Comparison of ENCODE assay signal across 8 cellular contexts in the genomic region with DNA sequence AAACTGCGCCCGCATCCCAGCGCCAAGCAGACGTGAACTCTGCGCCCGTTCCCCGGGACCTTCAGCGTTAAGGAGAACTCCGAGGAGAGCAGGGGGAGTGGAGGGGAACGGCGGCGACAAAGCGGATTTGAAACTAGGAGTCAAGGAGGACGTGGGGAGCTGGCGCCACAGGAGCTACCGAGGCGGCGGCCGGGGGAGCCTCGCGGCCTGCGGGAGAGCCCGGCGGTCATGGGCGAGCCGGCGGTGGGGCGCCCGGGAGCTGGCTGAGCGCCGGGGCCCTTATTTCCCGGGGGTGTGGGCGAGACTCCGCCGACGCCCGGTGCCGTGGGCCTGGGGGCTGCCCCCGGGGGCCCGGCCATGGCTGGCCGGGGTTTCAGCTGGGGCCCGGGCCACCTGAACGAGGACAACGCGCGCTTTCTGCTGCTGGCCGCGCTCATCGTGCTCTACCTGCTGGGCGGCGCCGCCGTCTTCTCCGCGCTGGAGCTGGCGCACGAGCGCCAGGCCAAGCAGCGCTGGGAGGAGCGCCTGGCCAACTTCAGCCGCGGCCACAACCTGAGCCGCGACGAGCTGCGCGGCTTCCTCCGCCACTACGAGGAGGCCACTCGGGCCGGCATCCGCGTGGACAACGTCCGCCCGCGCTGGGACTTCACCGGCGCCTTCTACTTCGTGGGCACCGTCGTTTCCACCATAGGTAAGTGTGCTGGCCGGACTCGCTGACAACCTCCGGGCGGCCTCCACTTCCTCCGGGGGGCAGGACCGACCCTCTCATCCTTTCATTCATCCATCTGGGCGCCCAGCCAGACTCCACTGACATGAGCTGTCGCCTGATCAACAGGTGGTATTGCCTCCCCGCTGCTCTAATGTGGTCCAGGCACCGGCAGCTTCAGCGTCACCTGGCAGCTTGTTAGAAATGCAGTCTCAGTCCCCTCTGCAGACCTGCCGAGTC. TPM values are rescaled to one million over a fixed set of nuclear protein-coding genes. Genes with fewer than 3 reads are reported as not detected.
DNase-seq lines count a peak whose midpoint lies in the region; ATAC-seq and TF ChIP-seq lines count a peak whose summit lies in the region.

Gene KCNK13, plus strand, starts transcription at position 146 of the 946 bp plus-strand sequence. Its CDS starts 212 bp downstream, at position 358.

- peak within 1 kb of the TSS; percentile 83 for H2AFZ ChIP-seq in hepatocyte

- no peak for TF ChIP-seq EP300 in sigmoid colon (IDR thresholded peaks at IDR 0.05)

- H3K9me3 ChIP-seq in hepatocyte (ENCODE audit: low read depth): no peaks in the 10 kb centered on the region
- H3K9me3 ChIP-seq in sigmoid colon: no peaks in the 10 kb centered on the region

- no peak for ATAC-seq in HG02610 (IDR thresholded peaks at IDR 0.05; ENCODE audit: unreplicated experiment)
- no peak for ATAC-seq in HG02763 (IDR thresholded peaks at IDR 0.05; ENCODE audit: unreplicated experiment)

- peaks cover 60% of the 10 kb centered on the region for H3K27me3 Mint-ChIP-seq in activated T-helper 2 cell treated with anti-CD3 and anti-CD28 coated beads, Interferon-gamma antibody, Interleukin-2, Interleukin-4, amounts not matched to agents 10 μg/mL and 5 μg/mL and 100 μg/mL, durations not matched to agents 14 hours and 24 hours and 36 hours (ENCODE audit: low read depth)

- no peaks in the 10 kb centered on the region for H3K9me2 ChIP-seq in hepatocyte (replicated peaks; ENCODE audit: insufficient read depth)

- no peaks in the 10 kb centered on the region for H4K20me1 ChIP-seq in hepatocyte (ENCODE audit: insufficient read depth, poor library complexity, severe bottlenecking)

- no peaks in the 10 kb centered on the region for H3K36me3 ChIP-seq in hepatocyte (replicated peaks; ENCODE audit: insufficient read depth, low read depth)
- H3K36me3 ChIP-seq in sigmoid colon: no peaks in the 10 kb centered on the region

- peak within 1 kb of the TSS; percentile 75 for H3K4me3 Mint-ChIP-seq in activated T-helper 2 cell treated with anti-CD3 and anti-CD28 coated beads, Interferon-gamma antibody, Interleukin-2, Interleukin-4, amounts not matched to agents 10 μg/mL and 5 μg/mL and 100 μg/mL, durations not matched to agents 14 hours and 24 hours and 36 hours (ENCODE audit: low read depth)

- under 1% methylated on average over 80 of the region's 94 CpGs for WGBS in hepatocyte (ENCODE audit: low lambda C conversion rate, missing lambda C conversion rate)
- 1% methylated on average over 94 of the region's 94 CpGs for WGBS in sigmoid colon, 2 donors

- peaks cover 19% of the 10 kb centered on the region for H3K4me1 Mint-ChIP-seq in activated T-helper 2 cell treated with anti-CD3 and anti-CD28 coated beads, Interferon-gamma antibody, Interleukin-2, Interleukin-4, amounts not matched to agents 10 μg/mL and 5 μg/mL and 100 μg/mL, durations not matched to agents 14 hours and 24 hours and 36 hours (ENCODE audit: low read depth)

- H3K4me1 ChIP-seq in hepatocyte (ENCODE audit: insufficient read depth) (peaks cover 22% of the 10 kb centered on the region), sigmoid colon (peaks cover 0 to 30% (median 28%) of the 10 kb centered on the region in 4 donors)

- peak within 1 kb of the TSS; percentile 98 for H3K4me2 ChIP-seq in hepatocyte

- no peaks in the 10 kb centered on the region for H3K79me2 ChIP-seq in hepatocyte

- H3K9me3 Mint-ChIP-seq in activated T-helper 2 cell treated with anti-CD3 and anti-CD28 coated beads, Interferon-gamma antibody, Interleukin-2, Interleukin-4, amounts not matched to agents 10 μg/mL and 5 μg/mL and 100 μg/mL, durations not matched to agents 14 hours and 24 hours and 36 hours: no peaks in the 10 kb centered on the region

- DNase-seq in GM03348 (ENCODE audit: low spot score): peak; percentile 21
- DNase-seq in NCI-H1694 (lab: John Stamatoyannopoulos, UW): peak; percentile 31
- DNase-seq in activated T-helper 2 cell treated with anti-CD3 and anti-CD28 coated beads, Interferon-gamma antibody, Interleukin-2, Interleukin-4, amounts not matched to agents 10 μg/mL and 5 μg/mL and 100 μg/mL, durations not matched to agents 14 hours and 24 hours and 36 hours (ENCODE audit: low spot score): no peak
- peak; percentile 35 for DNase-seq in hepatocyte (ENCODE audit: low spot score)
- DNase-seq in sigmoid colon: no peak
- no peak for DNase-seq in H4 (ENCODE audit: low spot score)

- H3K27ac Mint-ChIP-seq in activated T-helper 2 cell treated with anti-CD3 and anti-CD28 coated beads, Interferon-gamma antibody, Interleukin-2, Interleukin-4, amounts not matched to agents 10 μg/mL and 5 μg/mL and 100 μg/mL, durations not matched to agents 14 hours and 24 hours and 36 hours: no peak within 1 kb of the TSS

- H3K4me3 ChIP-seq in hepatocyte (peak within 1 kb of the TSS; percentile 61), sigmoid colon (peak within 1 kb of the TSS in 3 of 4 donors; percentile 29 to 49 (median 48))

- TF ChIP-seq POLR2A in sigmoid colon (IDR thresholded peaks at IDR 0.05): no peak

- intact Hi-C loops in activated T-helper 2 cell treated with anti-CD3 and anti-CD28 coated beads, Interferon-gamma antibody, Interleukin-2, Interleukin-4, amounts not matched to agents 10 μg/mL and 5 μg/mL and 100 μg/mL, durations not matched to agents 14 hours and 24 hours and 36 hours (cut with micrococcal nuclease): loop anchor here (2.0 to 10.0 kb wide), 3 partner anchors 89 to 173 kb away; no protein-coding TSS in a partner anchor
- intact Hi-C loops in sigmoid colon (cut with DNase I): no loop called here

- H3K27me3 ChIP-seq in hepatocyte (peaks cover 87% of the 10 kb centered on the region), sigmoid colon (peaks cover 22 to 93% (median 49%) of the 10 kb centered on the region in 3 donors)

- no peaks in the 10 kb centered on the region for H3K36me3 Mint-ChIP-seq in activated T-helper 2 cell treated with anti-CD3 and anti-CD28 coated beads, Interferon-gamma antibody, Interleukin-2, Interleukin-4, amounts not matched to agents 10 μg/mL and 5 μg/mL and 100 μg/mL, durations not matched to agents 14 hours and 24 hours and 36 hours (ENCODE audit: low read depth)

- TF ChIP-seq CTCF in hepatocyte (IDR thresholded peaks at IDR 0.05; ENCODE audit: poor library complexity): no peak
- no peak for TF ChIP-seq CTCF in sigmoid colon (IDR thresholded peaks at IDR 0.05)

- H3K27ac ChIP-seq in hepatocyte (no peak within 1 kb of the TSS), sigmoid colon (no peak within 1 kb of the TSS)

RNA-seq across cellular contexts. Expression of gene KCNK13, which starts in this region (rescaled TPM):
- total RNA-seq in activated T-helper 2 cell treated with anti-CD3 and anti-CD28 coated beads, Interferon-gamma antibody, Interleukin-2, Interleukin-4, amounts not matched to agents 10 μg/mL and 5 μg/mL and 100 μg/mL, durations not matched to agents 14 hours and 24 hours and 36 hours: 0.18 TPM in 1 of 2 replicates, not detected in the other
- 0.28 and 0.47 TPM in 2 replicates for total RNA-seq in hepatocyte
- polyA plus RNA-seq in hepatocyte: 0.15 and 0.58 TPM in 2 replicates
- total RNA-seq in sigmoid colon: 1 to 10 TPM in 1 of 4 donors, under 1 TPM in 1, not detected in 2; 0.95 to 1.1 TPM
- 1 to 10 TPM in 1 of 3 donors, under 1 TPM in 2; 0.51 to 1.4 (median 0.60) TPM for polyA plus RNA-seq in sigmoid colon
- 0.04 TPM in 1 of 2 replicates, not detected in the other for total RNA-seq in H4 (2014; rRNA removed; shearing (Covaris generic))

Comparison
In these comparisons a context has a peak if more than half of its experiments do, and no peak if none do; other contexts are left out.
1. Peak in DNase-seq, H3K4me3 ChIP-seq and H3K4me2 ChIP-seq in hepatocyte; RNA of the gene not detected or under 1 TPM.
2. DNase-seq: peak in GM03348 (single experiment) and NCI-H1694 (single experiment); none in activated T-helper 2 cell treated with anti-CD3 and anti-CD28 coated beads, Interferon-gamma antibody, Interleukin-2, Interleukin-4, amounts not matched to agents 10 μg/mL and 5 μg/mL and 100 μg/mL, durations not matched to agents 14 hours and 24 hours and 36 hours (single experiment), sigmoid colon (single experiment) and H4 (single experiment).